In the genomic region with DNA sequence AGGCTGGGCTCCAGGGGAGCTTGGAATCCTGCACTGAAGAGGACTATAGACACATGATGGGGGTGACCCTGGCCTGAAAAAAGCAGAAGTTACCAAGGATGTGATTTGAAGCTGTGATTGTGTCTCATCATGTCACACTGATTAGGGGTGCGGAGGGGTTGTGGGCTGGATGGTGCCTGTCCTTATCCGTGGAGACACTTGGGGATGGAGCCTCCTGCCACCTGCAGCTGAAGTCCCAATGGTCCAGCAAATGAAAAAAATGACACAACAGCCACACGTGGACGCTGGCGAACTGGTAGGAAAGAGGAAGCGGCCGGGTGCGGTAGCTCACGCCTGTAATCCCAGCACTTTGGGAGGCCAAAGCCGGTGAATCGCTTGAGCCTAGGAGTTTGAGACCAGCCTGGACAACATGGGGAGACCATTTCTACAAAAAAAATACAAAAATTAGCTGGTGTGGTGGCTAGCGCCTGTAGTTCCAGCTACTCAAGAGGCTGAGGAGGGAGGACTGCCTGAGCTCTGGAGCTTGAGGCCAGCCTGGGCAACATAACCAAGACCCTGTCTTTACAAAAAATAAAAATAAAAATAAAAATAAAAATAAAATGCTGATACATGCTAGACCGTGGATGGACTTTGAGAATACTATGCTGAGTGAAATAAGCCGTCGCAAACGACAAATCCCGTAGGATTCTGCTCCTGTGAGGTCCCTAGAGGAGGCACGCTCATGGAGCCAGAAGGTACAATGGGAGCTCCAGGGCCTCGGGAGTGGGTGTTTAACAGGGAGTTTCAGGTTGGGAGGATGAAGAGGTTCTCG, we compare ENCODE assay signal across 1 cellular context.
A peak's percentile ranks its signal among the peaks of the same experiment; 100 is the strongest.
TF ChIP-seq lines count a peak whose summit lies in the region.

No MANE protein-coding gene starts in this region.

TF ChIP-seq in GM12878, 131 proteins besides CTCF, POLR2A, EP300 and RAD21:
- TF ChIP-seq SPI1 (IDR thresholded peaks at IDR 0.05; ENCODE audit: borderline replicate concordance, insufficient read depth, low read depth, low read length) (peak; percentile 10; the same call in 1 of the 2 replicates), SMAD1 (IDR thresholded peaks at IDR 0.05; ENCODE audit: low read depth, partially characterized antibody) (no peak), MLLT1 (IDR thresholded peaks at IDR 0.05) (0 out of 2 replicates have a peak, but pooled peaks have one; percentile 60), PAX8 (IDR thresholded peaks at IDR 0.05) (no peak), IKZF2 (IDR thresholded peaks at IDR 0.05) (peak; percentile 28 to 57; a peak in 3 of 4 replicates), NBN (IDR thresholded peaks at IDR 0.05) (0 out of 2 replicates have a peak, but pooled peaks have one; percentile 47), SUPT20H (IDR thresholded peaks at IDR 0.05; ENCODE audit: borderline replicate concordance, control insufficient read depth, low read depth, low read length) (no peak), POLR2AphosphoS2 (IDR thresholded peaks at IDR 0.05; ENCODE audit: low read depth, low read length) (no peak), CREB1 (IDR thresholded peaks at IDR 0.05; ENCODE audit: low read depth) (no peak)
- TF ChIP-seq, protein P1, sequence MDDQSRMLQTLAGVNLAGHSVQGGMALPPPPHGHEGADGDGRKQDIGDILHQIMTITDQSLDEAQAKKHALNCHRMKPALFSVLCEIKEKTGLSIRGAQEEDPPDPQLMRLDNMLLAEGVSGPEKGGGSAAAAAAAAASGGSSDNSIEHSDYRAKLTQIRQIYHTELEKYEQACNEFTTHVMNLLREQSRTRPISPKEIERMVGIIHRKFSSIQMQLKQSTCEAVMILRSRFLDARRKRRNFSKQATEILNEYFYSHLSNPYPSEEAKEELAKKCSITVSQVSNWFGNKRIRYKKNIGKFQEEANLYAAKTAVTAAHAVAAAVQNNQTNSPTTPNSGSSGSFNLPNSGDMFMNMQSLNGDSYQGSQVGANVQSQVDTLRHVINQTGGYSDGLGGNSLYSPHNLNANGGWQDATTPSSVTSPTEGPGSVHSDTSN (IDR thresholded peaks at IDR 0.05; ENCODE audit: insufficient replicate concordance, low read depth, low read length) = no peak
TF ChIP-seq in GM12878: peak in this region for 4.
